9 cellular contexts compared by ENCODE assay signal in the genomic region with DNA sequence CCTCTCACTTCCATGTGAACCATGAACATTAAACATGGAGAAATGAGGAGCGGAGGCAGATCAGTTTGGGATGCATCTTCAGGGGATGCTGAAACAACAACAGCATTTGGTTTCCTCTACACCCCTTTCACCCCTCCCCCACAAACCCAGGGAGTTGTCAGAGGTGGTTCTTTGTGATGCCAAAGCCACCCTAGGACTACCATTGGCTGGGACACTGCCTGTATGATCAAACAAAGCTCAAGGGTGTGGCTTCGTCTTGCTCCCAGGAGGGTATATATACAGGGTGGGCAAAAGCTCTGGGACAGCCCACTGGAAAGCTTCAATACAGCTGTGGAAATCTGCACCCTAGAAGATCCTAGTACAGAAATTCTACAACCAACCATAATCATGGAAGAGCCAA. TPM values are rescaled to one million over a fixed set of nuclear protein-coding genes. Genes with fewer than 3 reads are reported as not detected.
"Had no signal": no experiment of that assay in that cellular context is flagged by ENCODE, and none has a peak within 500 bp of the region (broad histone marks: within the 10 kb centered on the region; RNA-seq: fewer than 3 reads in every experiment).

Gene SPANXN4, plus strand, starts transcription at position 301 of the 400 bp plus-strand sequence. Its CDS starts 87 bp downstream, at position 388.

- H3K36me3 Mint-ChIP-seq: IgD-negative memory B cell had no signal

- H3K27ac Mint-ChIP-seq: IgD-negative memory B cell had no signal

- ATAC-seq: HepG2, K562 had no signal

- DNase-seq: IMR-90, KBM-7, KG1 had no signal

- H3K4me1 Mint-ChIP-seq: IgD-negative memory B cell had no signal

- H3K4me3 ChIP-seq: K562 had no signal

- H3K27me3 Mint-ChIP-seq: IgD-negative memory B cell had no signal

- H3K4me3 Mint-ChIP-seq: IgD-negative memory B cell had no signal

- FAIRE-seq: HepG2, HTR-8/SVneo, K562 had no signal

- H3K27ac ChIP-seq: HL-60 had no signal

RNA-seq across cellular contexts. Expression of gene SPANXN4, which starts in this region (rescaled TPM):
- total RNA-seq: HepG2, HT-29, IMR-90, K562 had no signal
- polyA plus RNA-seq: HepG2, IgD-negative memory B cell, IMR-90, K562 had no signal
